Comparison of ENCODE assay signal across 17 cellular contexts in the genomic region with DNA sequence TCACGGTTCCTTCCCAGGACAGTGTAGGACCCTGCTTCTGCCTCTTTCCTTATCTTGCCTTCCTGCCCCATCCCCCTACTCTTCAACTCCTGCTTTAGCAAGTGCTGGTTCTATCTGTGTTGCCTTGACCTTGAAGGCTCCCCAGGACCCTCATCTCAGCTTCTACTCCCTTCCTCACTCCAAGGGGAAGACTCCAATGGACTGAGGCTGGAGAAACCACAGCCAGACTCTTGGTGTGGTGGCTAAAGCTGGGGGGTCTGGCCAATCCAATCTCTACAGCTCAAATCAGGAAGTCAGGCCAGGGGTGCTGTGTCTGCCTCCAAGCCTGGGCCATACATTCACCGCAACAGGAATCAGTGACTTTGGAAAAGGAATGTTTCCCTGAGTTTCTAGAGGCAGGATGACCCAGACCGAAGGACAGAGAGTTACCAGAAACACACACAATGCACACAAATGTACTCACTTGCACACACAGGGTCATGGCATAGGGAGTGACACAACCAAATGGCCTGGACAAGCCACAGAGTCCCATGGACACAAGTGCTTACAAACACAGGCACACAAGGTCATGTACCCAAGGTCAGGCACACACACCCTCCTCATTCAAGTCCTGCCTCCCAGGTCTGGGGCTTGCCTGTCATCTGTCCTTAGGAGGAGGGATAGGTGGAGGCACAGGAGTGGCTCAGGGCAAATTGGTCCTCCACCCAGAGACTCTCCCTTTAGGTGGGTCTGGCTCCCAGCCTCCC. TPM values are rescaled to one million over a fixed set of nuclear protein-coding genes. Genes with fewer than 3 reads are reported as not detected.
DNase-seq lines count a peak whose midpoint lies in the region; ATAC-seq and TF ChIP-seq lines count a peak whose summit lies in the region.
"Had no signal": no experiment of that assay in that cellular context is flagged by ENCODE, and none has a peak within 500 bp of the region (broad histone marks: within the 10 kb centered on the region; RNA-seq: fewer than 3 reads in every experiment).

No MANE protein-coding gene starts in this region.

- H3K27ac Mint-ChIP-seq in effector memory CD8-positive, alpha-beta T cell, result no peak overlapping the region
- no peak overlapping the region for H3K27ac Mint-ChIP-seq in neural crest cell (ENCODE audit: unreplicated experiment)
- peak overlapping the region in 2 of 7 donors; percentile 17 to 58 for H3K27ac Mint-ChIP-seq in CD4-positive, alpha-beta memory T cell

- ATAC-seq in effector memory CD8-positive, alpha-beta T cell (replicated peaks), result no peak
- ATAC-seq in HG02885 (IDR thresholded peaks at IDR 0.05; ENCODE audit: poor library complexity, unreplicated experiment), result no peak
- ATAC-seq: body of pancreas had no signal

- peaks cover 12% of the 10 kb centered on the region for H3K36me3 Mint-ChIP-seq in effector memory CD8-positive, alpha-beta T cell (ENCODE audit: insufficient read depth)
- no peaks in the 10 kb centered on the region for H3K36me3 Mint-ChIP-seq in neural crest cell (ENCODE audit: low read depth)
- H3K36me3 Mint-ChIP-seq in CD4-positive, alpha-beta memory T cell, result no peaks in the 10 kb centered on the region

- H3K36me3 ChIP-seq in OCI-LY3 (replicated peaks; ENCODE audit: low read depth, low read length), result no peaks in the 10 kb centered on the region
- no peaks in the 10 kb centered on the region for H3K36me3 ChIP-seq in CD4-positive, alpha-beta memory T cell (ENCODE audit: insufficient read depth, low read length)

- H3K9me3 Mint-ChIP-seq in effector memory CD8-positive, alpha-beta T cell, result no peaks in the 10 kb centered on the region
- H3K9me3 Mint-ChIP-seq in neural crest cell, result no peaks in the 10 kb centered on the region
- peaks cover 0 to 2% (median 0%) of the 10 kb centered on the region in 8 donors for H3K9me3 Mint-ChIP-seq in CD4-positive, alpha-beta memory T cell

- no peaks in the 10 kb centered on the region for H3K9me3 ChIP-seq in OCI-LY3 (ENCODE audit: insufficient read depth, low read length)
- no peaks in the 10 kb centered on the region for H3K9me3 ChIP-seq in CD4-positive, alpha-beta memory T cell (ENCODE audit: control insufficient read depth in 1 of 2, low read length in 2 of 2)
- H3K9me3 ChIP-seq: body of pancreas, neutrophil had no signal

- H3K4me1 ChIP-seq in OCI-LY3 (ENCODE audit: low read length), result peaks cover 6% of the 10 kb centered on the region; the same call in 1 of the 2 replicates
- peaks cover 4% of the 10 kb centered on the region for H3K4me1 ChIP-seq in CD4-positive, alpha-beta memory T cell (ENCODE audit: insufficient read depth, low read length)

- TF ChIP-seq CTCF in OCI-LY3 (IDR thresholded peaks at IDR 0.05; ENCODE audit: low read depth, low read length), result no peak
- TF ChIP-seq CTCF in neural crest cell (conservative IDR thresholded peaks at IDR 0.05), result no peak

- H3K4me3 ChIP-seq in OCI-LY3 (ENCODE audit: low read length), result no peak overlapping the region
- H3K4me3 ChIP-seq in CD4-positive, alpha-beta memory T cell (ENCODE audit: low read length in 2 of 2), result no peak overlapping the region
- H3K4me3 ChIP-seq: body of pancreas had no signal

- CTCF ChIA-PET in CD4-positive, alpha-beta memory T cell (lab: Charles Lee; ENCODE audit: partially characterized antibody), result interaction anchor here (1.3 to 2.0 kb wide), 5 partner anchors 10 to 85 kb away, joined by 3 to 8 read pairs (median 7); no protein-coding TSS in a partner anchor

- no peak overlapping the region for H2AFZ ChIP-seq in OCI-LY3 (ENCODE audit: low read depth, low read length)

- H3K4me1 Mint-ChIP-seq in effector memory CD8-positive, alpha-beta T cell (ENCODE audit: low read depth in 2 of 2), result peaks cover 3 to 4% of the 10 kb centered on the region in 2 donors
- H3K4me1 Mint-ChIP-seq in neural crest cell, result peaks cover 20% of the 10 kb centered on the region
- H3K4me1 Mint-ChIP-seq in CD4-positive, alpha-beta memory T cell, result peaks cover 0 to 10% (median 7%) of the 10 kb centered on the region in 4 donors

- H3K27me3 Mint-ChIP-seq in effector memory CD8-positive, alpha-beta T cell, result peaks cover 38 to 60% of the 10 kb centered on the region in 2 donors
- H3K27me3 Mint-ChIP-seq in neural crest cell (ENCODE audit: low read depth), result peaks cover 75% of the 10 kb centered on the region
- H3K27me3 Mint-ChIP-seq in CD4-positive, alpha-beta memory T cell, result peaks cover 40 to 46% of the 10 kb centered on the region in 2 donors

- intact Hi-C loops in CD4-positive, alpha-beta memory T cell (cut with micrococcal nuclease), result no loop called here

- H3K27ac ChIP-seq in OCI-LY3 (ENCODE audit: low read length), result no peak overlapping the region
- H3K27ac ChIP-seq in CD4-positive, alpha-beta memory T cell (ENCODE audit: low read depth, low read length), result no peak overlapping the region
- H3K27ac ChIP-seq: neutrophil had no signal

- peak overlapping the region; percentile 44 to 64 for H3K4me3 Mint-ChIP-seq in effector memory CD8-positive, alpha-beta T cell
- peak overlapping the region; percentile 76 for H3K4me3 Mint-ChIP-seq in neural crest cell
- peak overlapping the region in 4 of 8 donors; percentile 51 to 73 (median 62) for H3K4me3 Mint-ChIP-seq in CD4-positive, alpha-beta memory T cell

- peak overlapping the region; percentile 75; the same call in 1 of the 2 replicates for H3K4me2 ChIP-seq in OCI-LY3 (ENCODE audit: low read length)

- H3K9ac ChIP-seq in OCI-LY3 (ENCODE audit: low read length), result no peak overlapping the region

- POLR2A ChIA-PET in CD4-positive, alpha-beta memory T cell (lab: Charles Lee; ENCODE audit: partially characterized antibody), result no interaction called here

- peak; percentile 45 for DNase-seq in NCI-H82 (lab: John Stamatoyannopoulos, UW)
- no peak for DNase-seq in NCI-H82 treated with DMSO at 0.1 percent for 48 hours (lab: John Stamatoyannopoulos, UW; ENCODE audit: unreplicated experiment)
- no peak for DNase-seq in effector memory CD8-positive, alpha-beta T cell
- DNase-seq in neural crest cell (ENCODE audit: low read depth, low spot score), result no peak
- DNase-seq in CD4-positive, alpha-beta memory T cell, result no peak
- no peak for DNase-seq in RPMI8226
- DNase-seq: activated CD8-positive, alpha-beta memory T cell treated with anti-CD3 and anti-CD28 coated beads, Interleukin-2, amount 50 U/mL, for 4 hours; DMS 273 treated with DMSO at 0.1 percent for 48 hours; kidney glomerular epithelial cell; NCI-H1417 treated with DMSO at 0.1 percent for 48 hours; NCI-H510A treated with DMSO at 0.1 percent for 48 hours; trophoblast cell had no signal

- H3K79me2 ChIP-seq in OCI-LY3 (ENCODE audit: low read length), result no peaks in the 10 kb centered on the region

- H3K27me3 ChIP-seq in OCI-LY3 (ENCODE audit: low read depth, low read length), result peaks cover 18% of the 10 kb centered on the region
- H3K27me3 ChIP-seq in CD4-positive, alpha-beta memory T cell (ENCODE audit: insufficient read depth, low read length), result peaks cover 25% of the 10 kb centered on the region
- H3K27me3 ChIP-seq: body of pancreas had no signal

- H4K20me1 ChIP-seq in OCI-LY3 (ENCODE audit: insufficient read depth, low read length), result no peaks in the 10 kb centered on the region

RNA-seq across cellular contexts. Expression of a gene that starts 1.7 kb away (rescaled TPM):
- 3.8 and 4.7 TPM in 2 replicates for total RNA-seq in neural crest cell
- not detected for total RNA-seq in CD4-positive, alpha-beta memory T cell
- polyA plus RNA-seq in CD4-positive, alpha-beta memory T cell, result under 1 TPM in 1 of 2 donors, not detected in 1; 0.29 TPM
- total RNA-seq: RPMI7951 had no signal

RNA-seq across cellular contexts. Expression of a gene that starts 12.9 kb away (rescaled TPM):
- 9.5 and 10.2 TPM in 2 replicates for total RNA-seq in neural crest cell
- not detected for total RNA-seq in CD4-positive, alpha-beta memory T cell
- polyA plus RNA-seq in CD4-positive, alpha-beta memory T cell, result not detected

RNA-seq across cellular contexts. Expression of a gene that starts 35.9 kb away (rescaled TPM):
- 3.4 and 4.7 TPM in 2 replicates for total RNA-seq in neural crest cell
- total RNA-seq in CD4-positive, alpha-beta memory T cell, result not detected
- polyA plus RNA-seq in CD4-positive, alpha-beta memory T cell, result not detected

RNA-seq across cellular contexts. Expression of a gene that starts 51.7 kb away (rescaled TPM):
- 54.7 and 55.4 TPM in 2 replicates for total RNA-seq in neural crest cell
- 10 to 100 TPM; 42.8 to 49.0 TPM for total RNA-seq in CD4-positive, alpha-beta memory T cell
- 100 to 1,000 TPM in 1 of 2 donors, 10 to 100 TPM in 1; 92.8 to 133 TPM for polyA plus RNA-seq in CD4-positive, alpha-beta memory T cell

RNA-seq across cellular contexts. Expression of a gene that starts 54.1 kb away (rescaled TPM):
- not detected in 2 replicates for total RNA-seq in neural crest cell
- not detected for total RNA-seq in CD4-positive, alpha-beta memory T cell
- not detected for polyA plus RNA-seq in CD4-positive, alpha-beta memory T cell
- total RNA-seq: body of pancreas, RPMI7951 had no signal
